In the genomic region with DNA sequence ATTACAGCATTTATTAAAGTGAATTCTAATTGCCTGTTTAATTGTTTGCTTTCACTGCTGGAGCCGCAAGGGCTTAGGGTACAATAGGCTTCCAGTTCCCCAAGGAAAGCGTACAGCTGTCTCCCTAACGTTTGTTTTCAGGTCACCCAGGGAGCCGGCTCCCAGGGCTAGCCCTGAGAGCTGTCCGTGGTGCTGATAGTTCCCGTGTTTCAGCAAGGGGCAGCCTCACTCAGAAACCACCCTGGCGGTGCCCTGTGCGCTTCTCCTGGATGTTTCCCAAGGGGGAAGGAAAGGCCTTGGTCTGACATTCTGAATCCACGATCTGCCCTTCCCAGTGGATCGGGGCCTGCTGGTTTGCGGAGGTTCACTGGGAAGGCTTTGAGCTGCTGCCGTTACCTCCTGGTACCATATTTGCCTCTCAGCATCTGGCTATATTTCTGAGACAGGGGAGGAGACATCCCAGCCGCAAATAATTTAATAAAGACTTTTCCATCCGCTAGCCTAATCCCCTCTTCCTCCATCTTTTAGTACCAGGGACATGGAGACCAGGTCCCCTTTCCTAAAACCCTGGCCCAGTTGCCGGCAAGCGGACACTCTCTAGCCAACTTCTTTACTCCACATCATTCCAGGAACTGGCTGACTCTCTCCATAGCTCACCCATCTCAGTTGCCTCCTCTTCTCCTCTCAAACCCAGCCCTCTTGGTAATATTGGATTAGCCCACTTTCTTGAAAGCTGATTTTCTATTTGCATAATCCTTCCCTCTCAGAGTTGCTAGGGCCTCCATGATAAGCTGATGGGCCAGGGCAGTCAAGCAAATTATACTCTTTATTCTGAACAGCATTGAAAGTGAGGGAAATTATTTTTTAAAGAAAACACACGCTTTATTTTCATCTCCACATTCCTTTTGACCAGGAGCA, we compare ENCODE assay signal across 10 cellular contexts.
A peak's percentile ranks its signal among the peaks of the same experiment; 100 is the strongest.
DNase-seq lines count a peak whose midpoint lies in the region; ATAC-seq, FAIRE-seq and TF ChIP-seq lines count a peak whose summit lies in the region.
"Had no signal": no experiment of that assay in that cellular context is flagged by ENCODE, and none has a peak within 500 bp of the region (broad histone marks: within the 10 kb centered on the region; RNA-seq: fewer than 3 reads in every experiment).

No MANE protein-coding gene starts in this region.

- H3K9ac ChIP-seq in MM.1S (ENCODE audit: low read length) (no peak overlapping the region), HepG2 (ENCODE audit: insufficient read depth, low read depth, low read length) (no peak overlapping the region)
- H3K9ac ChIP-seq: parathyroid adenoma had no signal

- H3F3A ChIP-seq in MM.1S (ENCODE audit: insufficient read depth, low read length), result no peaks in the 10 kb centered on the region

- H3K4me1 Mint-ChIP-seq in activated T-helper 2 cell treated with anti-CD3 and anti-CD28 coated beads, Interferon-gamma antibody, Interleukin-2, Interleukin-4, amounts not matched to agents 10 μg/mL and 5 μg/mL and 100 μg/mL, durations not matched to agents 14 hours and 24 hours and 36 hours (ENCODE audit: low read depth), result no peaks in the 10 kb centered on the region
- H3K4me1 Mint-ChIP-seq in natural killer cell treated with Interleukin-12 subunit alpha and Interleukin-12 subunit beta and Interleukin-15 and Interleukin-18, amount 100 ng/mL, for 72 hours (ENCODE audit: low read depth in 2 of 2), result no peaks in the 10 kb centered on the region
- H3K4me1 Mint-ChIP-seq: activated naive CD4-positive, alpha-beta T cell treated with anti-CD3 and anti-CD28 coated beads, Interleukin-2, amount 50 U/mL, for 24 hours had no signal

- POLR2A ChIA-PET in GM10248 (lab: Yijun Ruan, JAX), result no interaction called here
- POLR2A ChIA-PET in HepG2 (lab: Yijun Ruan, JAX), result no interaction called here

- no peaks in the 10 kb centered on the region for H3K36me3 Mint-ChIP-seq in activated T-helper 2 cell treated with anti-CD3 and anti-CD28 coated beads, Interferon-gamma antibody, Interleukin-2, Interleukin-4, amounts not matched to agents 10 μg/mL and 5 μg/mL and 100 μg/mL, durations not matched to agents 14 hours and 24 hours and 36 hours (ENCODE audit: low read depth)
- H3K36me3 Mint-ChIP-seq in natural killer cell treated with Interleukin-12 subunit alpha and Interleukin-12 subunit beta and Interleukin-15 and Interleukin-18, amount 100 ng/mL, for 72 hours, result no peaks in the 10 kb centered on the region
- H3K36me3 Mint-ChIP-seq: activated naive CD4-positive, alpha-beta T cell treated with anti-CD3 and anti-CD28 coated beads, Interleukin-2, amount 50 U/mL, for 24 hours had no signal

- no peaks in the 10 kb centered on the region for H3K9me3 ChIP-seq in MM.1S (replicated peaks; ENCODE audit: insufficient read depth, low read length)
- H3K9me3 ChIP-seq in HepG2 (ENCODE audit: low read length), result no peaks in the 10 kb centered on the region
- no peaks in the 10 kb centered on the region for H3K9me3 ChIP-seq in effector memory CD4-positive, alpha-beta T cell (ENCODE audit: control insufficient read depth, low read length)

- H3K27me3 ChIP-seq in MM.1S (replicated peaks; ENCODE audit: insufficient read depth, low read length), result peaks cover 18% of the 10 kb centered on the region
- H3K27me3 ChIP-seq in HepG2 (ENCODE audit: control insufficient read depth in 1 of 2, insufficient read depth in 2 of 2, low read length in 2 of 2), result no peaks in the 10 kb centered on the region; a peak in 2 of 5 replicates
- no peaks in the 10 kb centered on the region for H3K27me3 ChIP-seq in effector memory CD4-positive, alpha-beta T cell (replicated peaks; ENCODE audit: control insufficient read depth, insufficient read depth, low read length, poor library complexity, severe bottlenecking)

- no peaks in the 10 kb centered on the region for H3K36me3 ChIP-seq in MM.1S (replicated peaks; ENCODE audit: insufficient read depth, low read length)
- no peaks in the 10 kb centered on the region for H3K36me3 ChIP-seq in HepG2 (replicated peaks in 1 of 2; ENCODE audit: control insufficient read depth in 1 of 2, insufficient read depth in 2 of 2, low read length in 2 of 2)
- no peaks in the 10 kb centered on the region for H3K36me3 ChIP-seq in effector memory CD4-positive, alpha-beta T cell (ENCODE audit: control insufficient read depth, insufficient read depth, low read length)

- no peak overlapping the region for H3K27ac Mint-ChIP-seq in activated T-helper 2 cell treated with anti-CD3 and anti-CD28 coated beads, Interferon-gamma antibody, Interleukin-2, Interleukin-4, amounts not matched to agents 10 μg/mL and 5 μg/mL and 100 μg/mL, durations not matched to agents 14 hours and 24 hours and 36 hours
- no peak overlapping the region for H3K27ac Mint-ChIP-seq in natural killer cell treated with Interleukin-12 subunit alpha and Interleukin-12 subunit beta and Interleukin-15 and Interleukin-18, amount 100 ng/mL, for 72 hours
- H3K27ac Mint-ChIP-seq: activated naive CD4-positive, alpha-beta T cell treated with anti-CD3 and anti-CD28 coated beads, Interleukin-2, amount 50 U/mL, for 24 hours had no signal

- no peaks in the 10 kb centered on the region for H3K9me3 Mint-ChIP-seq in activated T-helper 2 cell treated with anti-CD3 and anti-CD28 coated beads, Interferon-gamma antibody, Interleukin-2, Interleukin-4, amounts not matched to agents 10 μg/mL and 5 μg/mL and 100 μg/mL, durations not matched to agents 14 hours and 24 hours and 36 hours
- peaks cover 4% of the 10 kb centered on the region for H3K9me3 Mint-ChIP-seq in natural killer cell treated with Interleukin-12 subunit alpha and Interleukin-12 subunit beta and Interleukin-15 and Interleukin-18, amount 100 ng/mL, for 72 hours
- H3K9me3 Mint-ChIP-seq: activated naive CD4-positive, alpha-beta T cell treated with anti-CD3 and anti-CD28 coated beads, Interleukin-2, amount 50 U/mL, for 24 hours had no signal

- no peak for TF ChIP-seq POLR2A in HepG2 (IDR thresholded peaks at IDR 0.05; ENCODE audit: insufficient read depth in 1 of 2, low read depth in 2 of 2, low read length in 2 of 2)

- H4K20me1 ChIP-seq in MM.1S (ENCODE audit: insufficient read depth, low read length), result no peaks in the 10 kb centered on the region
- 0 out of 2 replicates have a peak, but pooled peaks cover 3% of the 10 kb centered on the region for H4K20me1 ChIP-seq in HepG2 (ENCODE audit: insufficient read depth, low read length)

- ATAC-seq in HepG2 (peak; percentile 62), GM21529 (IDR thresholded peaks at IDR 0.05; ENCODE audit: unreplicated experiment) (no peak)
- no peak for ATAC-seq in natural killer cell treated with Interleukin-12 subunit alpha and Interleukin-12 subunit beta and Interleukin-15 and Interleukin-18, amount 100 ng/mL, for 72 hours

- no peak for FAIRE-seq in HepG2 (lab: Jason Lieb, UNC)

- H3K79me2 ChIP-seq in MM.1S (ENCODE audit: low read length) (no peaks in the 10 kb centered on the region), HepG2 (ENCODE audit: insufficient read depth, low read length) (no peaks in the 10 kb centered on the region)
- H3K79me2 ChIP-seq: parathyroid adenoma had no signal

- WGBS in HepG2 (ENCODE audit: low lambda C conversion rate), result 27% methylated on average over 10 of the region's 17 CpGs

- no peaks in the 10 kb centered on the region for H3K27me3 Mint-ChIP-seq in activated T-helper 2 cell treated with anti-CD3 and anti-CD28 coated beads, Interferon-gamma antibody, Interleukin-2, Interleukin-4, amounts not matched to agents 10 μg/mL and 5 μg/mL and 100 μg/mL, durations not matched to agents 14 hours and 24 hours and 36 hours (ENCODE audit: low read depth)
- peaks cover 18 to 30% of the 10 kb centered on the region in 2 donors for H3K27me3 Mint-ChIP-seq in natural killer cell treated with Interleukin-12 subunit alpha and Interleukin-12 subunit beta and Interleukin-15 and Interleukin-18, amount 100 ng/mL, for 72 hours

- BruUV-seq in HepG2 (replicated peaks; lab: Mats Ljungman, UMichigan), result no TSS peak

- H3K9me2 ChIP-seq in MM.1S (replicated peaks; ENCODE audit: insufficient read depth, low read length), result no peaks in the 10 kb centered on the region

- DNase-seq in GM10248 (ENCODE audit: extremely low spot score), result peak; percentile 40
- DNase-seq in MM.1S, result peak; percentile 36
- peak; percentile 11 for DNase-seq in activated T-helper 2 cell treated with anti-CD3 and anti-CD28 coated beads, Interferon-gamma antibody, Interleukin-2, Interleukin-4, amounts not matched to agents 10 μg/mL and 5 μg/mL and 100 μg/mL, durations not matched to agents 14 hours and 24 hours and 36 hours (ENCODE audit: low spot score)
- DNase-seq in HepG2 (ENCODE audit: low spot score), result peak; percentile 10
- no peak for DNase-seq in natural killer cell treated with Interleukin-12 subunit alpha and Interleukin-12 subunit beta and Interleukin-15 and Interleukin-18, amount 100 ng/mL, for 72 hours (ENCODE audit: low spot score)
- no peak for DNase-seq in NCI-H1694 treated with DMSO at 0.1 percent for 48 hours (lab: John Stamatoyannopoulos, UW)
- DNase-seq in effector memory CD4-positive, alpha-beta T cell, result no peak

- in situ Hi-C loops in HepG2 (cut with HindIII; ENCODE audit: extremely low pct_ligation_motif_present, low pct_unique_long_range_greater_than_20kb), result no loop called here

- TF ChIP-seq EP300 in HepG2 (IDR thresholded peaks at IDR 0.05; ENCODE audit: low read depth in 2 of 2, low read length in 2 of 2) (no peak), HepG2 (CRISPR knock-in tag; IDR thresholded peaks at IDR 0.05; ENCODE audit: borderline replicate concordance) (no peak)

- H3K4me1 ChIP-seq in MM.1S (ENCODE audit: low read length), result no peaks in the 10 kb centered on the region
- no peaks in the 10 kb centered on the region for H3K4me1 ChIP-seq in HepG2 (ENCODE audit: insufficient read depth, low read length)
- no peaks in the 10 kb centered on the region for H3K4me1 ChIP-seq in effector memory CD4-positive, alpha-beta T cell (ENCODE audit: control insufficient read depth, insufficient read depth, low read length, poor library complexity, severe bottlenecking)
- H3K4me1 ChIP-seq: parathyroid adenoma had no signal

- no peak overlapping the region for H3K27ac ChIP-seq in MM.1S (ENCODE audit: low read length)
- no peak overlapping the region for H3K27ac ChIP-seq in HepG2 (ENCODE audit: extremely low read length, insufficient read depth, low read length)
- no peak overlapping the region for H3K27ac ChIP-seq in effector memory CD4-positive, alpha-beta T cell (ENCODE audit: insufficient read depth, low read length, poor library complexity, severe bottlenecking)
- H3K27ac ChIP-seq: parathyroid adenoma had no signal

- CTCF ChIA-PET in GM10248 (lab: Yijun Ruan, JAX) (no interaction called here), HepG2 (lab: Yijun Ruan, JAX; ENCODE audit: low intra/inter-chr PET ratio, low total read pairs) (no interaction called here)

- H2AFZ ChIP-seq in MM.1S (ENCODE audit: low read length) (no peak overlapping the region), HepG2 (ENCODE audit: low read length) (no peak overlapping the region)
- H2AFZ ChIP-seq: parathyroid adenoma had no signal

- H3K4me3 ChIP-seq in MM.1S (ENCODE audit: low read length) (no peak overlapping the region), HepG2 (replicated peaks in 1 of 3; ENCODE audit: insufficient read depth in 1 of 3, low read depth in 2 of 3, low read length in 3 of 3) (no peak overlapping the region)
- H3K4me3 ChIP-seq in effector memory CD4-positive, alpha-beta T cell (ENCODE audit: insufficient read depth, low read depth, low read length, poor library complexity, severe bottlenecking), result no peak overlapping the region

- no peak for TF ChIP-seq RAD21 in HepG2 (CRISPR knock-in tag; IDR thresholded peaks at IDR 0.05)

- no peak overlapping the region for H3K4me2 ChIP-seq in MM.1S (ENCODE audit: low read depth, low read length)
- no peak overlapping the region for H3K4me2 ChIP-seq in HepG2 (ENCODE audit: low read depth, low read length)

- intact Hi-C loops in activated T-helper 2 cell treated with anti-CD3 and anti-CD28 coated beads, Interferon-gamma antibody, Interleukin-2, Interleukin-4, amounts not matched to agents 10 μg/mL and 5 μg/mL and 100 μg/mL, durations not matched to agents 14 hours and 24 hours and 36 hours (cut with micrococcal nuclease), result no loop called here
- intact Hi-C loops in HepG2 (cut with micrococcal nuclease; ENCODE audit: unreplicated experiment), result no loop called here

- TF ChIP-seq CTCF in GM10248 (IDR thresholded peaks at IDR 0.05; ENCODE audit: control extremely low read depth, extremely low read depth, low read depth, missing control alignments) (no peak), MM.1S (IDR thresholded peaks at IDR 0.05; ENCODE audit: low read length) (no peak), HepG2 (CRISPR knock-in tag; IDR thresholded peaks at IDR 0.05) (no peak)

- H3K4me3 Mint-ChIP-seq in activated T-helper 2 cell treated with anti-CD3 and anti-CD28 coated beads, Interferon-gamma antibody, Interleukin-2, Interleukin-4, amounts not matched to agents 10 μg/mL and 5 μg/mL and 100 μg/mL, durations not matched to agents 14 hours and 24 hours and 36 hours (ENCODE audit: low read depth), result no peak overlapping the region
- H3K4me3 Mint-ChIP-seq in natural killer cell treated with Interleukin-12 subunit alpha and Interleukin-12 subunit beta and Interleukin-15 and Interleukin-18, amount 100 ng/mL, for 72 hours, result no peak overlapping the region
- H3K4me3 Mint-ChIP-seq: activated naive CD4-positive, alpha-beta T cell treated with anti-CD3 and anti-CD28 coated beads, Interleukin-2, amount 50 U/mL, for 24 hours had no signal

Comparison
In these comparisons a context has a peak if more than half of its experiments do, and no peak if none do; other contexts are left out.
1. DNase-seq: peak in GM10248 (single experiment), MM.1S (single experiment), activated T-helper 2 cell treated with anti-CD3 and anti-CD28 coated beads, Interferon-gamma antibody, Interleukin-2, Interleukin-4, amounts not matched to agents 10 μg/mL and 5 μg/mL and 100 μg/mL, durations not matched to agents 14 hours and 24 hours and 36 hours (single experiment) and HepG2 (single experiment); none in natural killer cell treated with Interleukin-12 subunit alpha and Interleukin-12 subunit beta and Interleukin-15 and Interleukin-18, amount 100 ng/mL, for 72 hours (single experiment), NCI-H1694 treated with DMSO at 0.1 percent for 48 hours (single experiment) and effector memory CD4-positive, alpha-beta T cell (0 of 3).